Comparison of ENCODE assay signal across 1 cellular context in genomic region chr10:63407136-63407662, GRCh38.
A peak's percentile ranks its signal among the peaks of the same experiment; 100 is the strongest.
TF ChIP-seq lines count a peak whose summit lies in the region.

No MANE protein-coding gene starts in this region.

TF ChIP-seq in K562, 482 proteins besides CTCF, POLR2A, EP300 and RAD21 (continued from another document):
- TF ChIP-seq PBX2 (CRISPR knock-in tag; IDR thresholded peaks at IDR 0.05; ENCODE audit: low read depth) = no peak
- peak; percentile 50; the same call in 1 of the 2 replicates for TF ChIP-seq PBX2 (tag; conservative IDR thresholded peaks at IDR 0.05; ENCODE audit: low read depth)
- peak; percentile 62 for TF ChIP-seq MEIS2 (IDR thresholded peaks at IDR 0.05; ENCODE audit: partially characterized antibody)
TF ChIP-seq in K562: peak in this region for 3.
